Comparison of ENCODE assay signal across 10 cellular contexts in the genomic region with DNA sequence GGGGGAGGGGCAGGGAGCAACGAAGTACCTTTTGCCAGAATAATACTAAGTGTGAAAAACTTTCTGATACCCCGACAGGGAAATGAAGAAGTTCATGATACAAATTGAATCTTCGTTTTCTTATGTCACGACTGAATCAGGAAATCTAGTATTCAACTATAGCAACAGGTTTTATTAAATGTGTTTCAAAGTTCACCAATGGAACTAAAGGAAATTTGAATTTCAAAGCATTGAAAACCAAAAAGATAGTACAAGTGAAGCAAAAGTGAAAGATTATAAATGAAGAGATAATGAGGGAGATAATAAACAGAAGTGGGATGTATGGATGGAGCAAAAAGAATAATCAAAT.
"Had no signal": no experiment of that assay in that cellular context is flagged by ENCODE, and none has a peak within 500 bp of the region (broad histone marks: within the 10 kb centered on the region; RNA-seq: fewer than 3 reads in every experiment).

No MANE protein-coding gene starts in this region.

- H3K9me3 ChIP-seq: esophagus squamous epithelium, heart right ventricle, tibial nerve, vagina had no signal

- H3K4me3 Mint-ChIP-seq: activated CD4-positive, alpha-beta memory T cell treated with anti-CD3 and anti-CD28 coated beads for 36 hours; activated naive CD4-positive, alpha-beta T cell treated with anti-CD3 and anti-CD28 coated beads, Interleukin-2, amount 10 ng/mL, durations not matched to agents 7 days and 5 days; activated naive CD8-positive, alpha-beta T cell treated with anti-CD3 and anti-CD28 coated beads, Interleukin-2, amount 50 U/mL, for 24 hours; stimulated activated naive CD8-positive, alpha-beta T cell treated with anti-CD3 and anti-CD28 coated beads, Interleukin-15, Interleukin-2, amounts not matched to agents 100 ng/mL and 50 ng/mL, for 24 hours; T-helper 2 cell treated with Interferon-gamma antibody and Interleukin-4, amounts not matched to agents 5 μg/mL and 100 μg/mL, for 36 hours had no signal

- DNase-seq: esophagus squamous epithelium had no signal

- H3K27me3 Mint-ChIP-seq: activated naive CD4-positive, alpha-beta T cell treated with anti-CD3 and anti-CD28 coated beads, Interleukin-2, amount 10 ng/mL, durations not matched to agents 7 days and 5 days had no signal

- H3K9me3 Mint-ChIP-seq: activated CD4-positive, alpha-beta memory T cell treated with anti-CD3 and anti-CD28 coated beads for 36 hours; activated naive CD4-positive, alpha-beta T cell treated with anti-CD3 and anti-CD28 coated beads, Interleukin-2, amount 10 ng/mL, durations not matched to agents 7 days and 5 days; activated naive CD8-positive, alpha-beta T cell treated with anti-CD3 and anti-CD28 coated beads, Interleukin-2, amount 50 U/mL, for 24 hours; stimulated activated naive CD8-positive, alpha-beta T cell treated with anti-CD3 and anti-CD28 coated beads, Interleukin-15, Interleukin-2, amounts not matched to agents 100 ng/mL and 50 ng/mL, for 24 hours; T-helper 2 cell treated with Interferon-gamma antibody and Interleukin-4, amounts not matched to agents 5 μg/mL and 100 μg/mL, for 36 hours had no signal

- H3K36me3 Mint-ChIP-seq: activated CD4-positive, alpha-beta memory T cell treated with anti-CD3 and anti-CD28 coated beads for 36 hours; activated naive CD4-positive, alpha-beta T cell treated with anti-CD3 and anti-CD28 coated beads, Interleukin-2, amount 10 ng/mL, durations not matched to agents 7 days and 5 days had no signal

- H3K36me3 ChIP-seq: brain microvascular endothelial cell, esophagus squamous epithelium, heart right ventricle, tibial nerve, vagina had no signal

- ATAC-seq: activated naive CD8-positive, alpha-beta T cell treated with anti-CD3 and anti-CD28 coated beads, Interleukin-2, amount 50 U/mL, for 24 hours had no signal

- H3K4me3 ChIP-seq: esophagus squamous epithelium, heart right ventricle, tibial nerve, vagina had no signal

- H3K27ac Mint-ChIP-seq: activated CD4-positive, alpha-beta memory T cell treated with anti-CD3 and anti-CD28 coated beads for 36 hours; activated naive CD4-positive, alpha-beta T cell treated with anti-CD3 and anti-CD28 coated beads, Interleukin-2, amount 10 ng/mL, durations not matched to agents 7 days and 5 days; activated naive CD8-positive, alpha-beta T cell treated with anti-CD3 and anti-CD28 coated beads, Interleukin-2, amount 50 U/mL, for 24 hours; stimulated activated naive CD8-positive, alpha-beta T cell treated with anti-CD3 and anti-CD28 coated beads, Interleukin-15, Interleukin-2, amounts not matched to agents 100 ng/mL and 50 ng/mL, for 24 hours; T-helper 2 cell treated with Interferon-gamma antibody and Interleukin-4, amounts not matched to agents 5 μg/mL and 100 μg/mL, for 36 hours had no signal

- H3K27me3 ChIP-seq: brain microvascular endothelial cell, esophagus squamous epithelium, heart right ventricle, tibial nerve, vagina had no signal

- H3K4me1 ChIP-seq: esophagus squamous epithelium, vagina had no signal

- H3K27ac ChIP-seq: brain microvascular endothelial cell, esophagus squamous epithelium, heart right ventricle, tibial nerve, vagina had no signal

- H3K4me1 Mint-ChIP-seq: activated naive CD4-positive, alpha-beta T cell treated with anti-CD3 and anti-CD28 coated beads, Interleukin-2, amount 10 ng/mL, durations not matched to agents 7 days and 5 days had no signal
